Comparison of ENCODE assay signal across 8 cellular contexts in the genomic region with DNA sequence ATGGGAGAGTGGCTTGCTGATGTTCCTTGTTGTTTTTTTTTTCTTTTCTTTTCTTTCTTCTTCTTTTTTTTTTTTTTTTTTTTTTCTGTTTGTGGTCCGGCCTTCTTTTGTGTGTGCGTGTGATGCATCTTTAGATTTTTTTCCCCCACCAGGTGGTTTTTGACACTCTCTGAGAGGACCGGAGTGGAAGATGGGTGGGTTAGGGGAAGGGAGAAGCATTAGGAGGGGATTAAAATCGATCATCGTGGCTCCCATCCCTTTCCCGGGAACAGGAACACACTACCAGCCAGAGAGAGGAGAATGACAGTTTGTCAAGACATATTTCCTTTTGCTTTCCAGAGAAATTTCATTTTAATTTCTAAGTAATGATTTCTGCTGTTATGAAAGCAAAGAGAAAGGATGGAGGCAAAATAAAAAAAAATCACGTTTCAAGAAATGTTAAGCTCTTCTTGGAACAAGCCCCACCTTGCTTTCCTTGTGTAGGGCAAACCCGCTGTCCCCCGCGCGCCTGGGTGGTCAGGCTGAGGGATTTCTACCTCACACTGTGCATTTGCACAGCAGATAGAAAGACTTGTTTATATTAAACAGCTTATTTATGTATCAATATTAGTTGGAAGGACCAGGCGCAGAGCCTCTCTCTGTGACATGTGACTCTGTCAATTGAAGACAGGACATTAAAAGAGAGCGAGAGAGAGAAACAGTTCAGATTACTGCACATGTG. TPM values are rescaled to one million over a fixed set of nuclear protein-coding genes. Genes with fewer than 3 reads are reported as not detected.
A peak's percentile ranks its signal among the peaks of the same experiment; 100 is the strongest.
DNase-seq lines count a peak whose midpoint lies in the region; ATAC-seq and TF ChIP-seq lines count a peak whose summit lies in the region.

No MANE protein-coding gene starts in this region.

- no peaks in the 10 kb centered on the region for H3K36me3 Mint-ChIP-seq in activated naive CD4-positive, alpha-beta T cell treated with anti-CD3 and anti-CD28 coated beads, Interleukin-2, amount 50 U/mL, for 24 hours
- H3K36me3 Mint-ChIP-seq in activated naive CD4-positive, alpha-beta T cell treated with anti-CD3 and anti-CD28 coated beads, Interleukin-2, amount 50 U/mL, for 72 hours, result peaks cover 0 to 8% of the 10 kb centered on the region in 2 donors
- H3K36me3 Mint-ChIP-seq in activated naive CD8-positive, alpha-beta T cell treated with anti-CD3 and anti-CD28 coated beads, Interleukin-2, amount 50 U/mL, for 24 hours (ENCODE audit: low read depth), result no peaks in the 10 kb centered on the region
- H3K36me3 Mint-ChIP-seq in mesothelial cell of epicardium, result no peaks in the 10 kb centered on the region

- ATAC-seq in activated naive CD4-positive, alpha-beta T cell treated with anti-CD3 and anti-CD28 coated beads, Interleukin-2, amount 50 U/mL, for 72 hours, result no peak
- no peak for ATAC-seq in activated naive CD8-positive, alpha-beta T cell treated with anti-CD3 and anti-CD28 coated beads, Interleukin-2, amount 50 U/mL, for 24 hours
- no peak for ATAC-seq in HG02870 (IDR thresholded peaks at IDR 0.05; ENCODE audit: unreplicated experiment)

- H3K9me3 Mint-ChIP-seq in activated naive CD4-positive, alpha-beta T cell treated with anti-CD3 and anti-CD28 coated beads, Interleukin-2, amount 50 U/mL, for 24 hours, result no peaks in the 10 kb centered on the region
- no peaks in the 10 kb centered on the region for H3K9me3 Mint-ChIP-seq in activated naive CD4-positive, alpha-beta T cell treated with anti-CD3 and anti-CD28 coated beads, Interleukin-2, amount 50 U/mL, for 72 hours
- no peaks in the 10 kb centered on the region for H3K9me3 Mint-ChIP-seq in activated naive CD8-positive, alpha-beta T cell treated with anti-CD3 and anti-CD28 coated beads, Interleukin-2, amount 50 U/mL, for 24 hours
- no peaks in the 10 kb centered on the region for H3K9me3 Mint-ChIP-seq in mesothelial cell of epicardium

- WGBS in thymus, result 44% methylated on average over 13 of the region's 13 CpGs

- H3K36me3 ChIP-seq in thymus (ENCODE audit: control insufficient read depth, insufficient read depth), result no peaks in the 10 kb centered on the region

- no peak for DNase-seq in activated naive CD4-positive, alpha-beta T cell treated with anti-CD3 and anti-CD28 coated beads, Interleukin-2, amount 50 U/mL, for 72 hours (ENCODE audit: low spot score in 2 of 2)
- no peak for DNase-seq in activated naive CD8-positive, alpha-beta T cell treated with anti-CD3 and anti-CD28 coated beads, Interleukin-2, amount 50 U/mL, for 24 hours
- DNase-seq in mesothelial cell of epicardium (ENCODE audit: low spot score in 2 of 2, unreplicated experiment in 2 of 2), result no peak
- DNase-seq in SK-N-DZ (ENCODE audit: low spot score), result no peak
- no peak for DNase-seq in germinal center (ENCODE audit: low spot score)

- H3K4me1 Mint-ChIP-seq in activated naive CD4-positive, alpha-beta T cell treated with anti-CD3 and anti-CD28 coated beads, Interleukin-2, amount 50 U/mL, for 24 hours, result peaks cover 16% of the 10 kb centered on the region
- peaks cover 19% of the 10 kb centered on the region for H3K4me1 Mint-ChIP-seq in activated naive CD8-positive, alpha-beta T cell treated with anti-CD3 and anti-CD28 coated beads, Interleukin-2, amount 50 U/mL, for 24 hours
- peaks cover 11% of the 10 kb centered on the region for H3K4me1 Mint-ChIP-seq in mesothelial cell of epicardium

- H3K9me3 ChIP-seq in thymus (ENCODE audit: control insufficient read depth), result no peaks in the 10 kb centered on the region

- TF ChIP-seq CTCF in mesothelial cell of epicardium (IDR thresholded peaks at IDR 0.05; ENCODE audit: unreplicated experiment), result no peak

- H3K27me3 ChIP-seq in thymus (ENCODE audit: control insufficient read depth, insufficient read depth), result peaks cover 51% of the 10 kb centered on the region

- peak overlapping the region; percentile 17 for H3K27ac Mint-ChIP-seq in activated naive CD4-positive, alpha-beta T cell treated with anti-CD3 and anti-CD28 coated beads, Interleukin-2, amount 50 U/mL, for 24 hours
- H3K27ac Mint-ChIP-seq in activated naive CD4-positive, alpha-beta T cell treated with anti-CD3 and anti-CD28 coated beads, Interleukin-2, amount 50 U/mL, for 72 hours, result peak overlapping the region in 1 of 2 donors; percentile 38
- H3K27ac Mint-ChIP-seq in activated naive CD8-positive, alpha-beta T cell treated with anti-CD3 and anti-CD28 coated beads, Interleukin-2, amount 50 U/mL, for 24 hours, result no peak overlapping the region
- H3K27ac Mint-ChIP-seq in mesothelial cell of epicardium, result no peak overlapping the region

- peaks cover 44% of the 10 kb centered on the region for H3K27me3 Mint-ChIP-seq in activated naive CD4-positive, alpha-beta T cell treated with anti-CD3 and anti-CD28 coated beads, Interleukin-2, amount 50 U/mL, for 24 hours
- peaks cover 69% of the 10 kb centered on the region for H3K27me3 Mint-ChIP-seq in activated naive CD8-positive, alpha-beta T cell treated with anti-CD3 and anti-CD28 coated beads, Interleukin-2, amount 50 U/mL, for 24 hours
- peaks cover 91% of the 10 kb centered on the region for H3K27me3 Mint-ChIP-seq in mesothelial cell of epicardium (ENCODE audit: low read depth)

- peaks cover 14% of the 10 kb centered on the region for H3K4me1 ChIP-seq in thymus (ENCODE audit: control insufficient read depth, insufficient read depth, low read length)

- H3K4me3 ChIP-seq in thymus (ENCODE audit: low read length), result peak overlapping the region; percentile 60

- H3K4me3 Mint-ChIP-seq in activated naive CD4-positive, alpha-beta T cell treated with anti-CD3 and anti-CD28 coated beads, Interleukin-2, amount 50 U/mL, for 24 hours, result peak overlapping the region; percentile 60
- peak overlapping the region; percentile 56 for H3K4me3 Mint-ChIP-seq in activated naive CD8-positive, alpha-beta T cell treated with anti-CD3 and anti-CD28 coated beads, Interleukin-2, amount 50 U/mL, for 24 hours
- H3K4me3 Mint-ChIP-seq in mesothelial cell of epicardium, result peak overlapping the region; percentile 36

- H3K27ac ChIP-seq in thymus (ENCODE audit: low read depth), result no peak overlapping the region

RNA-seq across cellular contexts. Expression of a gene that starts 2.2 kb away (rescaled TPM):
- not detected for total RNA-seq in activated naive CD4-positive, alpha-beta T cell treated with anti-CD3 and anti-CD28 coated beads, Interleukin-2, amount 50 U/mL, for 72 hours
- 0.07 to 0.18 TPM in 2 of 3 replicates, not detected in the other for total RNA-seq in mesothelial cell of epicardium
- 0.62 TPM for polyA plus RNA-seq in thymus
- polyA plus RNA-seq in SK-N-DZ (2014; cell fraction: cytosol; rRNA removed), result not detected in 2 replicates
- polyA plus RNA-seq in SK-N-DZ (2014; cell fraction: nucleus; rRNA removed), result not detected in 2 replicates
